ENCODE assay signal across 1 cellular context in genomic region chr16:2719328-2720062, GRCh38.
TF ChIP-seq lines count a peak whose summit lies in the region.

No MANE protein-coding gene starts in this region.

TF ChIP-seq in H1, 55 proteins besides CTCF, POLR2A, EP300 and RAD21:
- TF ChIP-seq TCF12 (IDR thresholded peaks at IDR 0.05; ENCODE audit: low read depth, low read length) = no peak
- TF ChIP-seq E2F6 (IDR thresholded peaks at IDR 0.05) = no peak
- TF ChIP-seq CREB1 (IDR thresholded peaks at IDR 0.05) = no peak
- no peak for TF ChIP-seq RXRA (IDR thresholded peaks at IDR 0.05; ENCODE audit: insufficient read depth, low read depth, low read length)
- no peak for TF ChIP-seq CBX5 (IDR thresholded peaks at IDR 0.05; ENCODE audit: low read depth, low read length)
- TF ChIP-seq CEBPB (IDR thresholded peaks at IDR 0.05; ENCODE audit: low read depth, low read length) = no peak
- TF ChIP-seq POLR2AphosphoS5 (IDR thresholded peaks at IDR 0.05; ENCODE audit: low read depth, low read length) = no peak
- TF ChIP-seq CBX8 (IDR thresholded peaks at IDR 0.05; ENCODE audit: borderline replicate concordance, low read depth, low read length) = no peak
- no peak for TF ChIP-seq USF2 (IDR thresholded peaks at IDR 0.05; ENCODE audit: low read length)
- no peak for TF ChIP-seq HDAC2 (IDR thresholded peaks at IDR 0.05; ENCODE audit: borderline replicate concordance in 1 of 2, low read depth in 2 of 2, low read length in 2 of 2)
- TF ChIP-seq CHD2 (IDR thresholded peaks at IDR 0.05; ENCODE audit: low read length) = no peak
